ENCODE assay signal across 19 cellular contexts in genomic region chr18:71995895-71996443, GRCh38.
"Had no signal": no experiment of that assay in that cellular context is flagged by ENCODE, and none has a peak within 500 bp of the region (broad histone marks: within the 10 kb centered on the region; RNA-seq: fewer than 3 reads in every experiment).

No MANE protein-coding gene starts in this region.

- DNase-seq: colonic mucosa; effector CD4-positive, alpha-beta T cell; head of caudate nucleus; kidney; mammary epithelial cell; mucosa of descending colon; naive thymus-derived CD8-positive, alpha-beta T cell; ovary; right cardiac atrium; small intestine; stimulated activated CD4-positive, alpha-beta T cell treated with anti-CD3 and anti-CD28 coated beads, Interleukin-4, amount 100 ng/mL, for 1 hour; stimulated activated naive CD8-positive, alpha-beta T cell treated with anti-CD3 and anti-CD28 coated beads, Interleukin-15, amount 100 ng/mL, for 72 hours; testis had no signal

- H3K36me3 ChIP-seq: colonic mucosa, esophagus muscularis mucosa, gastroesophageal sphincter, ovary, tibial nerve had no signal

- H3K4me3 Mint-ChIP-seq: naive thymus-derived CD8-positive, alpha-beta T cell; neural crest cell; stimulated activated memory B cell treated with anti-CD40 and anti-IgM and Interleukin-4, amounts not matched to agents 10 μg/mL and 1 μg/mL and 100 μg/mL, for 72 hours; stimulated activated naive CD8-positive, alpha-beta T cell treated with anti-CD3 and anti-CD28 coated beads, Interleukin-15, amount 100 ng/mL, for 72 hours had no signal

- FAIRE-seq: kidney, small intestine had no signal

- H3K27me3 ChIP-seq: colonic mucosa, esophagus muscularis mucosa, gastroesophageal sphincter, hepatocyte, ovary, testis, tibial nerve had no signal

- H3K4me3 ChIP-seq: colonic mucosa, esophagus muscularis mucosa, gastroesophageal sphincter, hepatocyte, mucosa of descending colon, ovary, testis, tibial nerve had no signal

- H3K27ac Mint-ChIP-seq: naive thymus-derived CD8-positive, alpha-beta T cell; stimulated activated memory B cell treated with anti-CD40 and anti-IgM and Interleukin-4, amounts not matched to agents 10 μg/mL and 1 μg/mL and 100 μg/mL, for 72 hours; stimulated activated naive CD8-positive, alpha-beta T cell treated with anti-CD3 and anti-CD28 coated beads, Interleukin-15, amount 100 ng/mL, for 72 hours had no signal

- H3K27me3 Mint-ChIP-seq: naive thymus-derived CD8-positive, alpha-beta T cell; stimulated activated memory B cell treated with anti-CD40 and anti-IgM and Interleukin-4, amounts not matched to agents 10 μg/mL and 1 μg/mL and 100 μg/mL, for 72 hours; stimulated activated naive CD8-positive, alpha-beta T cell treated with anti-CD3 and anti-CD28 coated beads, Interleukin-15, amount 100 ng/mL, for 72 hours had no signal

- H3K36me3 Mint-ChIP-seq: naive thymus-derived CD8-positive, alpha-beta T cell; stimulated activated memory B cell treated with anti-CD40 and anti-IgM and Interleukin-4, amounts not matched to agents 10 μg/mL and 1 μg/mL and 100 μg/mL, for 72 hours had no signal

- H3K4me1 Mint-ChIP-seq: naive thymus-derived CD8-positive, alpha-beta T cell; neural crest cell; stimulated activated naive CD8-positive, alpha-beta T cell treated with anti-CD3 and anti-CD28 coated beads, Interleukin-15, amount 100 ng/mL, for 72 hours had no signal
